31 cellular contexts compared by ENCODE assay signal in the genomic region with DNA sequence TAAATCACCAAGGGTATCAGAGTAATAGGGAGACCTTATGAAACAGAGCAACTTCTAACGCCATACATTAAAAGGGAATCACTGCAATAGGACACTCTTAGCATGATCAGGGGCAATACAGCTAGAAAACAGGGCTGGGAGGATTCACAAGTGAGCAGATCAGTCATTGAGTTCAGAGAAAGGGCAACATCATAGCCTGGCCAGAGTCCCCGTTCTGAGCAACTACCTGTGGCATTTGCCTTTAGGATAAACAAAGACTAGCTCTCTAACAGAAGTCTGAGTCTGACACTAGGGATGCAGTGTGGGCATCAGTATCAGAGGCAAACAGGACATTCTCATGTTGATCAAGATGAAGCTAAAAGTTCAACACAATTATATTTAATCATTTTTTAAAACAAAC.
A peak's percentile ranks its signal among the peaks of the same experiment; 100 is the strongest.
DNase-seq lines count a peak whose midpoint lies in the region; ATAC-seq, FAIRE-seq and TF ChIP-seq lines count a peak whose summit lies in the region.
"Had no signal": no experiment of that assay in that cellular context is flagged by ENCODE, and none has a peak within 500 bp of the region (broad histone marks: within the 10 kb centered on the region; RNA-seq: fewer than 3 reads in every experiment).

No MANE protein-coding gene starts in this region.

- no peak overlapping the region for H3K27ac Mint-ChIP-seq in astrocyte (ENCODE audit: unreplicated experiment)
- H3K27ac Mint-ChIP-seq: activated CD4-positive, alpha-beta T cell treated with anti-CD3 and anti-CD28 coated beads for 36 hours; activated naive CD8-positive, alpha-beta T cell; activated T-helper 1 cell treated with anti-CD3 and anti-CD28 coated beads, Interleukin-12 subunit alpha, Interleukin-12 subunit beta, Interleukin-2, Interleukin-4 antibody, amounts not matched to agents 30 ng/mL and 10 ng/mL and 1 ng/mL, durations not matched to agents 14 hours and 24 hours and 36 hours; brain; CD4-positive, CD25-positive, alpha-beta regulatory T cell; H9; naive B cell; T-cell had no signal

- H4K20me1 ChIP-seq in astrocyte (ENCODE audit: insufficient read depth, low read length) = no peaks in the 10 kb centered on the region

- no peak for FAIRE-seq in astrocyte (lab: Jason Lieb, UNC)
- FAIRE-seq: G401.6, GM12878, GM19239, keratinocyte, TTC549 had no signal

- no peaks in the 10 kb centered on the region for H3K9me3 ChIP-seq in astrocyte (ENCODE audit: insufficient read depth, low read depth, low read length)
- peaks cover 0 to 5% of the 10 kb centered on the region in 2 donors for H3K9me3 ChIP-seq in left lung

- no peak overlapping the region for H3K4me3 Mint-ChIP-seq in astrocyte (ENCODE audit: unreplicated experiment)
- H3K4me3 Mint-ChIP-seq: activated CD4-positive, alpha-beta T cell treated with anti-CD3 and anti-CD28 coated beads for 36 hours; activated naive CD8-positive, alpha-beta T cell; activated T-helper 1 cell treated with anti-CD3 and anti-CD28 coated beads, Interleukin-12 subunit alpha, Interleukin-12 subunit beta, Interleukin-2, Interleukin-4 antibody, amounts not matched to agents 30 ng/mL and 10 ng/mL and 1 ng/mL, durations not matched to agents 14 hours and 24 hours and 36 hours; brain; CD4-positive, CD25-positive, alpha-beta regulatory T cell; H9; naive B cell; T-cell had no signal

- no peaks in the 10 kb centered on the region for H3K27me3 Mint-ChIP-seq in astrocyte (ENCODE audit: low read depth, unreplicated experiment)
- H3K27me3 Mint-ChIP-seq: activated CD4-positive, alpha-beta T cell treated with anti-CD3 and anti-CD28 coated beads for 36 hours; activated naive CD8-positive, alpha-beta T cell; brain; CD4-positive, CD25-positive, alpha-beta regulatory T cell; naive B cell; T-cell had no signal

- ATAC-seq in left lung = no peak
- ATAC-seq in HG02610 (IDR thresholded peaks at IDR 0.05; ENCODE audit: unreplicated experiment) = no peak
- ATAC-seq in GM19452 (IDR thresholded peaks at IDR 0.05; ENCODE audit: unreplicated experiment) = no peak
- ATAC-seq: activated CD4-positive, alpha-beta T cell treated with anti-CD3 and anti-CD28 coated beads for 36 hours; GM12878; T-cell had no signal

- intact Hi-C loops in left lung (cut with DNase I) = no loop called here

- no peaks in the 10 kb centered on the region for H3K4me1 ChIP-seq in astrocyte (ENCODE audit: insufficient read depth, low read length)
- no peaks in the 10 kb centered on the region for H3K4me1 ChIP-seq in left lung

- peak; percentile 12 for DNase-seq in AG09319 (ENCODE audit: extremely low read depth, low read depth)
- DNase-seq in HPDE6-E6E7 (ENCODE audit: extremely low spot score) = peak; percentile 8
- DNase-seq in astrocyte (ENCODE audit: low read depth) = peak; percentile 65
- peak; percentile 62 for DNase-seq in islet precursor cell
- no peak for DNase-seq in left lung
- no peak for DNase-seq in middle frontal gyrus (ENCODE audit: extremely low spot score, low spot score)
- DNase-seq: ACHN; activated CD4-positive, alpha-beta T cell treated with anti-CD3 and anti-CD28 coated beads for 36 hours; CD4-positive, CD25-positive, alpha-beta regulatory T cell; cortex of kidney; DMS 273 treated with DMSO at 0.1 percent for 48 hours; H9; hippocampal formation; MM.1S; naive B cell; NCI-H2171 treated with DMSO at 0.1 percent for 48 hours; NCI-H748 treated with DMSO at 0.1 percent for 48 hours; occipital lobe; OCI-M1; SHP77; T-cell had no signal

- no peak overlapping the region for H2AFZ ChIP-seq in astrocyte (ENCODE audit: low read depth, low read length)

- no peaks in the 10 kb centered on the region for H3K27me3 ChIP-seq in astrocyte (ENCODE audit: insufficient read depth, low read length)
- H3K27me3 ChIP-seq in left lung = no peaks in the 10 kb centered on the region

- no peak overlapping the region for H3K27ac ChIP-seq in astrocyte (ENCODE audit: low read depth, low read length)
- H3K27ac ChIP-seq in left lung = no peak overlapping the region

- H3K36me3 ChIP-seq in astrocyte (ENCODE audit: insufficient read depth, low read length) = no peaks in the 10 kb centered on the region
- H3K36me3 ChIP-seq in left lung = no peaks in the 10 kb centered on the region

- H3K4me2 ChIP-seq in astrocyte (ENCODE audit: low read length) = no peak overlapping the region

- H3K36me3 Mint-ChIP-seq in astrocyte (ENCODE audit: low read depth, unreplicated experiment) = no peaks in the 10 kb centered on the region
- H3K36me3 Mint-ChIP-seq: activated naive CD8-positive, alpha-beta T cell; brain; CD4-positive, CD25-positive, alpha-beta regulatory T cell; naive B cell; T-cell had no signal

- TF ChIP-seq CTCF in AG09319 (IDR thresholded peaks at IDR 0.05; ENCODE audit: low read depth, low read length) = no peak
- no peak for TF ChIP-seq CTCF in astrocyte (IDR thresholded peaks at IDR 0.05; ENCODE audit: insufficient read depth, low read depth, low read length)
- no peak for TF ChIP-seq CTCF in left lung (IDR thresholded peaks at IDR 0.05)

- H3K9me3 Mint-ChIP-seq in astrocyte (ENCODE audit: unreplicated experiment) = no peaks in the 10 kb centered on the region
- H3K9me3 Mint-ChIP-seq: H9 had no signal

- no peak overlapping the region for H3K4me3 ChIP-seq in astrocyte (ENCODE audit: insufficient read depth, low read depth, low read length)
- no peak overlapping the region for H3K4me3 ChIP-seq in left lung
- H3K4me3 ChIP-seq: GM12878 had no signal

- no peak overlapping the region for H3K9ac ChIP-seq in astrocyte (ENCODE audit: low read length)

- H3K4me1 Mint-ChIP-seq in astrocyte (ENCODE audit: low read depth, unreplicated experiment) = peaks cover 12% of the 10 kb centered on the region
- H3K4me1 Mint-ChIP-seq: activated CD4-positive, alpha-beta T cell treated with anti-CD3 and anti-CD28 coated beads for 36 hours; brain; CD4-positive, CD25-positive, alpha-beta regulatory T cell; H9; naive B cell; T-cell had no signal

- no peaks in the 10 kb centered on the region for H3K79me2 ChIP-seq in astrocyte (ENCODE audit: insufficient read depth, low read length)

Comparison
In these comparisons a context has a peak if more than half of its experiments do, and no peak if none do; other contexts are left out.
1. DNase-seq: peak in AG09319 (single experiment), HPDE6-E6E7 (single experiment), astrocyte (single experiment) and islet precursor cell (single experiment); none in left lung (0 of 2) and middle frontal gyrus (single experiment).